Comparison of ENCODE assay signal across 8 cellular contexts in the genomic region with DNA sequence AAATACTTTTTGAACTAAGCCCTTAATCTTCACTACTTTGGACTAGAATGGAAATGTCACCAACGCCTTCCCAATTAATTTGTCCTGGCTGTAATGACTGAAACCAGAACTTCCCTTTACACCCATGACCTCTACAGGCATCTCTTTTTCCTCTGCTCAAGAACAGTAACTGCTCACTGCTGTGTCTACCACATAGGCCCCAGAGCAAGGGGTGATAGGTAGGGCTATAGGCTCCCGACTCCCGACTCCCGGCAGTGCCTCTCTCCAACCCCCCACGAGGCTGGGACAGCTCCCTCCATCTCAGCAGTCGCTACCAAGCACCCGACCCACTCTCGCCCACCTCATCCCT. TPM values are rescaled to one million over a fixed set of nuclear protein-coding genes. Genes with fewer than 3 reads are reported as not detected.
DNase-seq lines count a peak whose midpoint lies in the region; ATAC-seq and TF ChIP-seq lines count a peak whose summit lies in the region.

No MANE protein-coding gene starts in this region.

- H3K14ac ChIP-seq in IMR-90 (replicated peaks; ENCODE audit: low read depth, low read length): peak overlapping the region; percentile 95

- H3K9me1 ChIP-seq in IMR-90 (ENCODE audit: insufficient read depth, low read length): peaks cover 7% of the 10 kb centered on the region; the same call in 1 of the 2 replicates

- BruUV-seq in IMR-90 (replicated peaks; lab: Mats Ljungman, UMichigan) (no TSS peak), mammary epithelial cell (replicated peaks; lab: Mats Ljungman, UMichigan) (no TSS peak)

- H2BK5ac ChIP-seq in IMR-90 (ENCODE audit: low read depth, low read length, poor library complexity, severe bottlenecking): peak overlapping the region; percentile 83

- H3K4me2 ChIP-seq in IMR-90 (ENCODE audit: low read depth, low read length) (peak overlapping the region; percentile 74), mammary epithelial cell (ENCODE audit: insufficient read depth, low read depth, low read length) (peak overlapping the region; percentile 93)

- TF ChIP-seq POLR2A in IMR-90 (IDR thresholded peaks at IDR 0.05; ENCODE audit: low read depth, low read length): peak; percentile 85

- in situ Hi-C loops in IMR-90 (cut with MboI; ENCODE audit: low sequenced_read_pairs) (loop anchor here (5.0 to 25.0 kb wide), 2 partner anchors 288 to 312 kb away; no protein-coding TSS in a partner anchor), mammary epithelial cell (cut with MboI; ENCODE audit: low sequenced_read_pairs in 2 of 2) (no loop called here)

- peak overlapping the region; percentile 97 for H2BK15ac ChIP-seq in IMR-90 (ENCODE audit: low read depth, low read length)

- peak overlapping the region; percentile 77 for H2BK20ac ChIP-seq in IMR-90 (ENCODE audit: low read depth, low read length)

- H3K23ac ChIP-seq in IMR-90 (ENCODE audit: low read depth, low read length): peak overlapping the region; percentile 97

- H3K4me3 ChIP-seq in GM06990 (replicated peaks; ENCODE audit: low read depth, low read length) (peak overlapping the region; percentile 88), IMR-90 (ENCODE audit: insufficient read depth, low read depth, low read length) (peak overlapping the region; percentile 53), mammary epithelial cell (replicated peaks in 1 of 3; ENCODE audit: insufficient read depth in 1 of 3, low read depth in 2 of 3, low read length in 3 of 3) (peak overlapping the region; percentile 6 to 67 (median 48)), mononuclear cell (ENCODE audit: low read length) (peak overlapping the region; percentile 73)

- peak overlapping the region; percentile 93 for H2BK120ac ChIP-seq in IMR-90 (ENCODE audit: low read depth, low read length)

- peak overlapping the region; percentile 92 for H3K27ac ChIP-seq in IMR-90 (ENCODE audit: insufficient read depth, low read length)
- peak overlapping the region; percentile 83 for H3K27ac ChIP-seq in mammary epithelial cell (ENCODE audit: insufficient read depth, low read depth, low read length)

- H3K18ac ChIP-seq in IMR-90 (ENCODE audit: low read depth, low read length): peak overlapping the region; percentile 86

- no peaks in the 10 kb centered on the region for H3K27me3 ChIP-seq in GM06990 (replicated peaks; ENCODE audit: control insufficient read depth, insufficient read depth, low read length)
- H3K27me3 ChIP-seq in IMR-90 (ENCODE audit: control insufficient read depth, insufficient read depth, low read length): no peaks in the 10 kb centered on the region
- H3K27me3 ChIP-seq in mammary epithelial cell (ENCODE audit: insufficient read depth, low read length): no peaks in the 10 kb centered on the region
- no peaks in the 10 kb centered on the region for H3K27me3 ChIP-seq in mononuclear cell (ENCODE audit: insufficient read depth, low read length)

- no peaks in the 10 kb centered on the region for H3K36me3 ChIP-seq in GM06990 (ENCODE audit: control insufficient read depth, insufficient read depth, low read length)
- H3K36me3 ChIP-seq in IMR-90 (ENCODE audit: control insufficient read depth, insufficient read depth, low read length): no peaks in the 10 kb centered on the region
- H3K36me3 ChIP-seq in mammary epithelial cell (ENCODE audit: insufficient read depth, low read length): no peaks in the 10 kb centered on the region

- DNase-seq in GM06990 (ENCODE audit: extremely low read depth, insufficient read length): no peak
- DNase-seq in IMR-90: no peak
- no peak for DNase-seq in mammary epithelial cell
- DNase-seq in central memory CD4-positive, alpha-beta T cell: no peak
- DNase-seq in HEK293T (ENCODE audit: extremely low spot score): no peak
- DNase-seq in DMS 273 treated with DMSO at 0.1 percent for 48 hours (lab: John Stamatoyannopoulos, UW): no peak

- CTCF ChIA-PET in IMR-90 (lab: Yijun Ruan, JAX) (no interaction called here), mammary epithelial cell (lab: Charles Lee; ENCODE audit: low non-redundant PET) (no interaction called here), HEK293T (lab: Yijun Ruan, JAX) (no interaction called here)

- peak overlapping the region; percentile 99 for H2AK5ac ChIP-seq in IMR-90 (ENCODE audit: low read depth, low read length)

- H3K9me3 ChIP-seq in IMR-90 (ENCODE audit: control insufficient read depth, insufficient read depth, low read length): no peaks in the 10 kb centered on the region
- no peaks in the 10 kb centered on the region for H3K9me3 ChIP-seq in mammary epithelial cell (replicated peaks; ENCODE audit: insufficient read depth, low read length)
- H3K9me3 ChIP-seq in mononuclear cell (ENCODE audit: low read depth, low read length): no peaks in the 10 kb centered on the region

- H4K91ac ChIP-seq in IMR-90 (ENCODE audit: insufficient read depth, low read depth, low read length): peak overlapping the region; percentile 91

- peak overlapping the region; percentile 97 for H3K4ac ChIP-seq in IMR-90 (ENCODE audit: low read depth, low read length)

- H4K8ac ChIP-seq in IMR-90 (ENCODE audit: low read depth in 2 of 2, low read length in 2 of 2): peak overlapping the region; percentile 94 to 99

- H3K4me1 ChIP-seq in IMR-90 (ENCODE audit: control insufficient read depth, insufficient read depth, low read length) (peaks cover 1% of the 10 kb centered on the region), mammary epithelial cell (ENCODE audit: insufficient read depth, low read length) (peaks cover 21% of the 10 kb centered on the region), mononuclear cell (ENCODE audit: insufficient read depth, low read length) (peaks cover 15% of the 10 kb centered on the region)

- intact Hi-C loops in IMR-90 (cut with micrococcal nuclease): loop anchor here (1.0 kb wide), 1 partner anchor 248 kb away; no protein-coding TSS in a partner anchor
- intact Hi-C loops in mammary epithelial cell (cut with micrococcal nuclease): loop anchor here (1.0 kb wide), 2 partner anchors 7 to 13 kb away; no protein-coding TSS in a partner anchor

- H2AK9ac ChIP-seq in IMR-90 (replicated peaks; ENCODE audit: low read depth, low read length, poor library complexity): peak overlapping the region; percentile 93

- peak; percentile 46 for TF ChIP-seq RAD21 in IMR-90 (IDR thresholded peaks at IDR 0.05; ENCODE audit: low read length)

- H3K9ac ChIP-seq in IMR-90 (ENCODE audit: low read depth, low read length) (peak overlapping the region; percentile 85), mammary epithelial cell (ENCODE audit: insufficient read depth, low read length) (peak overlapping the region; percentile 80)

- no CpG with 5 or more reads among the region's 8 CpGs for WGBS in IMR-90 (ENCODE audit: extremely low coverage in 2 of 2, insufficient read length in 1 of 2), 2 experiments
- 60% methylated on average over 2 of the region's 8 CpGs for WGBS in mammary epithelial cell (ENCODE audit: low coverage, missing lambda C conversion rate)

- H2AFZ ChIP-seq in IMR-90 (replicated peaks; ENCODE audit: low read length, poor library complexity) (peak overlapping the region; percentile 98), mammary epithelial cell (ENCODE audit: low read depth, low read length) (peak overlapping the region; percentile 69)

- ATAC-seq in GM21515 (IDR thresholded peaks at IDR 0.05; ENCODE audit: unreplicated experiment) (peak; percentile 55), IMR-90 (ENCODE audit: low read depth) (peak; percentile 66)

- dilution Hi-C loops in IMR-90 (cut with HindIII; ENCODE audit: low sequenced_read_pairs, unreplicated experiment) (no loop called here), mammary epithelial cell (cut with HindIII; ENCODE audit: low sequenced_read_pairs) (no loop called here)

- H4K20me1 ChIP-seq in IMR-90 (ENCODE audit: insufficient read depth, low read length): no peaks in the 10 kb centered on the region
- no peaks in the 10 kb centered on the region for H4K20me1 ChIP-seq in mammary epithelial cell (ENCODE audit: insufficient read depth, low read length)

- H3K79me1 ChIP-seq in IMR-90 (ENCODE audit: low read depth in 1 of 2, low read length in 2 of 2): peaks cover 10 to 15% of the 10 kb centered on the region in 2 experiments; a peak in 3 of 4 replicates

- peaks cover 9% of the 10 kb centered on the region for H3K79me2 ChIP-seq in mammary epithelial cell (ENCODE audit: insufficient read depth, low read length)

- H3K56ac ChIP-seq in IMR-90 (ENCODE audit: extremely low read depth, insufficient read depth, low read length): peak overlapping the region; percentile 86

- H4K5ac ChIP-seq in IMR-90 (ENCODE audit: low read depth, low read length): peak overlapping the region; percentile 97

- POLR2A ChIA-PET in IMR-90 (lab: Charles Lee; ENCODE audit: unreplicated experiment) (no interaction called here), HEK293T (lab: Yijun Ruan, JAX) (no interaction called here)

- TF ChIP-seq CTCF in GM06990 (IDR thresholded peaks at IDR 0.05; ENCODE audit: insufficient read depth, low read length, poor library complexity, severe bottlenecking) (no peak), IMR-90 (conservative IDR thresholded peaks at IDR 0.05; ENCODE audit: low read depth, low read length) (no peak), mammary epithelial cell (conservative IDR thresholded peaks at IDR 0.05 in 1 of 2, IDR thresholded peaks at IDR 0.05 in 1 of 2; ENCODE audit: extremely low read depth in 1 of 2, insufficient read depth in 1 of 2, low read depth in 1 of 2, low read length in 2 of 2) (no peak)

TF ChIP-seq in IMR-90, 13 proteins besides CTCF, POLR2A, EP300 and RAD21 (continues in another document):
- TF ChIP-seq MAZ (IDR thresholded peaks at IDR 0.05; ENCODE audit: borderline replicate concordance, low read depth, low read length) (no peak), RFX5 (IDR thresholded peaks at IDR 0.05; ENCODE audit: low read depth, low read length) (no peak), MAFK (IDR thresholded peaks at IDR 0.05; ENCODE audit: low read depth, low read length) (no peak)

TF ChIP-seq in HEK293T, 16 proteins besides CTCF, POLR2A, EP300 and RAD21:
- TF ChIP-seq CTBP1 (IDR thresholded peaks at IDR 0.05; ENCODE audit: borderline replicate concordance) (no peak), ARNT (IDR thresholded peaks at IDR 0.05) (no peak), SP1 (IDR thresholded peaks at IDR 0.05) (no peak), HDGF (IDR thresholded peaks at IDR 0.05; ENCODE audit: borderline replicate concordance) (no peak), FOXA1 (IDR thresholded peaks at IDR 0.05) (no peak), ZNF384 (IDR thresholded peaks at IDR 0.05) (no peak), TARDBP (IDR thresholded peaks at IDR 0.05) (no peak), LEF1 (IDR thresholded peaks at IDR 0.05; ENCODE audit: borderline replicate concordance) (no peak), ELF4 (IDR thresholded peaks at IDR 0.05) (no peak), SUZ12 (IDR thresholded peaks at IDR 0.05) (no peak), BHLHE40 (IDR thresholded peaks at IDR 0.05; ENCODE audit: borderline replicate concordance) (no peak)

RNA-seq across cellular contexts. Expression of gene LEKR1, which starts 0.4 kb away (rescaled TPM):
- 0.36 and 0.56 TPM in 2 replicates for total RNA-seq in IMR-90 (2012; rRNA removed)
- 0.10 and 0.19 TPM in 2 replicates for polyA plus RNA-seq in IMR-90 (2012; rRNA removed)
- 0.05 TPM in 2 replicates for polyA plus RNA-seq in IMR-90 (2012; cell fraction: cytosol; rRNA removed)
- 0.14 and 0.31 TPM in 2 replicates for polyA plus RNA-seq in IMR-90 (2012; cell fraction: nucleus; rRNA removed; ENCODE audit: low replicate concordance)
- total RNA-seq in mammary epithelial cell: under 1 TPM; 0.83 to 0.87 TPM
- 0.03 TPM for polyA plus RNA-seq in mammary epithelial cell
- not detected for polyA minus RNA-seq in mammary epithelial cell
- total RNA-seq in mononuclear cell: 9.4 TPM
